Comparison of ENCODE assay signal across 22 cellular contexts in the genomic region with DNA sequence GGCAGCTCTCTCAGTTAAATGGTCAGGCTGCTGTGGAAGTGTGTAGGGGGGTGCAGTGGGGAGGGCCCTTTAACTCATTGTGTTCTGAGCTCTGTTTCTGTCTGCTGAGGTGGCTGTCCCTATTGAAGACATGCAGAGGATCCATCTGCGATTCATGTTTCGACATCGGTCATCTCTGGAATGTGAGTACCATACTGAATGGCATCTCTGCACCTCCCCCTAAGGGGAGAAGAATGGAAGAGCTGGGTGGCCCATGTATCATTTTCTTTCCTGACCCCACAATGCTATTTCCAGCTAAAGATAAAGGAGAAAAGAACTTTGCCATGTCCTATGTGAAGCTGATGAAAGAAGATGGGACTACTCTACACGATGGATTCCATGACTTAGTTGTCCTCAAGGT.
"Had no signal": no experiment of that assay in that cellular context is flagged by ENCODE, and none has a peak within 500 bp of the region (broad histone marks: within the 10 kb centered on the region; RNA-seq: fewer than 3 reads in every experiment).

No MANE protein-coding gene starts in this region.

- H3K27ac Mint-ChIP-seq: endodermal cell, neural progenitor cell, progenitor cell of endocrine pancreas, type B pancreatic cell had no signal

- H3K4me3 ChIP-seq: coronary artery, left ventricle myocardium inferior, lower lobe of right lung, mucosa of descending colon, neural progenitor cell, pancreas, suprapubic skin, thyroid gland had no signal

- H3K27me3 Mint-ChIP-seq: naive thymus-derived CD8-positive, alpha-beta T cell had no signal

- H3K36me3 Mint-ChIP-seq: neural progenitor cell, type B pancreatic cell had no signal

- H3K9me3 ChIP-seq: left ventricle myocardium inferior, lower lobe of right lung, mucosa of descending colon, pancreas, suprapubic skin, thyroid gland had no signal

- H3K27me3 ChIP-seq: foreskin keratinocyte, neural progenitor cell, suprapubic skin, thyroid gland had no signal

- H3K4me3 Mint-ChIP-seq: endodermal cell; naive thymus-derived CD8-positive, alpha-beta T cell; neural progenitor cell; type B pancreatic cell had no signal

- DNase-seq: effector CD4-positive, alpha-beta T cell; endodermal cell; erythroblast; foreskin keratinocyte; kidney; left cardiac atrium; left ventricle myocardium inferior; lower lobe of right lung; mucosa of descending colon; naive thymus-derived CD8-positive, alpha-beta T cell; nucleus accumbens; pancreas; right cardiac atrium; small intestine; stimulated activated CD4-positive, alpha-beta T cell treated with anti-CD3 and anti-CD28 coated beads, Interleukin-12 subunit alpha, Interleukin-12 subunit beta, amount 100 ng/mL, for 4 hours; stimulated activated naive CD8-positive, alpha-beta T cell treated with anti-CD3 and anti-CD28 coated beads, Interleukin-15, Interleukin-2, amounts not matched to agents 100 U/mL and 50 U/mL, for 24 hours; thyroid gland had no signal

- H3K27ac ChIP-seq: coronary artery, foreskin keratinocyte, left ventricle myocardium inferior, lower lobe of right lung, neural progenitor cell, pancreas, suprapubic skin, thyroid gland had no signal

- H3K4me1 ChIP-seq: left ventricle myocardium inferior, lower lobe of right lung, neural progenitor cell, pancreas, suprapubic skin had no signal

- ATAC-seq: foreskin keratinocyte; left cardiac atrium; lower lobe of right lung; mucosa of descending colon; naive thymus-derived CD8-positive, alpha-beta T cell; pancreas; right cardiac atrium; stimulated activated naive CD8-positive, alpha-beta T cell treated with anti-CD3 and anti-CD28 coated beads, Interleukin-15, Interleukin-2, amounts not matched to agents 100 U/mL and 50 U/mL, for 24 hours had no signal

- H3K36me3 ChIP-seq: left ventricle myocardium inferior, neural progenitor cell, pancreas, thyroid gland had no signal

- H3K9me3 Mint-ChIP-seq: endodermal cell; naive thymus-derived CD8-positive, alpha-beta T cell had no signal

- H3K4me1 Mint-ChIP-seq: endodermal cell had no signal
